Comparison of ENCODE assay signal across 11 cellular contexts in genomic region chr11:128709402-128709801, GRCh38. TPM values are rescaled to one million over a fixed set of nuclear protein-coding genes. Genes with fewer than 3 reads are reported as not detected.
A peak's percentile ranks its signal among the peaks of the same experiment; 100 is the strongest.
DNase-seq lines count a peak whose midpoint lies in the region; ATAC-seq lines count a peak whose summit lies in the region.
"Had no signal": no experiment of that assay in that cellular context is flagged by ENCODE, and none has a peak within 500 bp of the region (broad histone marks: within the 10 kb centered on the region; RNA-seq: fewer than 3 reads in every experiment).

No MANE protein-coding gene starts in this region.

- no peak overlapping the region for H3K9ac ChIP-seq in BLaER1 treated with 17β-estradiol and CSF1 and Interleukin-3, amounts not matched to agents 10 nM and 100 nM
- H3K9ac ChIP-seq: KMS-11 had no signal

- H4K20me1 ChIP-seq in BLaER1 treated with 17β-estradiol and CSF1 and Interleukin-3, amounts not matched to agents 10 nM and 100 nM = peaks cover 89 to 100% (median 100%) of the 10 kb centered on the region in 11 experiments

- no peak overlapping the region for H3K4me3 ChIP-seq in BLaER1 treated with 17β-estradiol and CSF1 and Interleukin-3, amounts not matched to agents 10 nM and 100 nM
- H3K4me3 ChIP-seq: lung had no signal

- H3K27me3 Mint-ChIP-seq in naive thymus-derived CD8-positive, alpha-beta T cell = no peaks in the 10 kb centered on the region

- H3K9me3 Mint-ChIP-seq in naive thymus-derived CD8-positive, alpha-beta T cell = no peaks in the 10 kb centered on the region

- H3K9me3 ChIP-seq in BLaER1 treated with 17β-estradiol and CSF1 and Interleukin-3, amounts not matched to agents 10 nM and 100 nM (replicated peaks in 1 of 11) = peaks cover 0 to 20% (median 0%) of the 10 kb centered on the region in 11 experiments; a peak in 9 of 22 replicates

- peaks cover 44 to 100% (median 97%) of the 10 kb centered on the region in 11 experiments for H3K36me3 ChIP-seq in BLaER1 treated with 17β-estradiol and CSF1 and Interleukin-3, amounts not matched to agents 10 nM and 100 nM

- H3K4me1 Mint-ChIP-seq in naive thymus-derived CD8-positive, alpha-beta T cell = peaks cover 65 to 97% (median 92%) of the 10 kb centered on the region in 4 donors

- POLR2A ChIA-PET in naive thymus-derived CD8-positive, alpha-beta T cell (lab: Charles Lee) = interaction anchor here (1.9 to 2.7 kb wide), 2 partner anchors 14 to 20 kb away, joined by 4 to 7 read pairs; no protein-coding TSS in a partner anchor

- peaks cover 96 to 100% (median 100%) of the 10 kb centered on the region in 10 experiments for H3K4me1 ChIP-seq in BLaER1 treated with 17β-estradiol and CSF1 and Interleukin-3, amounts not matched to agents 10 nM and 100 nM

- DNase-seq in NCI-H226 (peak; percentile 99), NCI-H82 treated with DMSO at 0.1 percent for 48 hours (lab: John Stamatoyannopoulos, UW; ENCODE audit: unreplicated experiment) (no peak), DMS79 treated with DMSO at 0.1 percent for 48 hours (lab: John Stamatoyannopoulos, UW) (no peak)
- DNase-seq in naive thymus-derived CD8-positive, alpha-beta T cell = no peak
- no peak for DNase-seq in central memory CD4-positive, alpha-beta T cell
- DNase-seq in effector CD4-positive, alpha-beta T cell = no peak
- DNase-seq: activated naive CD4-positive, alpha-beta T cell treated with anti-CD3 and anti-CD28 coated beads for 36 hours had no signal

- H3K27me3 ChIP-seq in BLaER1 treated with 17β-estradiol and CSF1 and Interleukin-3, amounts not matched to agents 10 nM and 100 nM = no peaks in the 10 kb centered on the region

- peak overlapping the region in 6 of 10 donors; percentile 1 to 47 (median 21) for H3K4me3 Mint-ChIP-seq in naive thymus-derived CD8-positive, alpha-beta T cell
- H3K4me3 Mint-ChIP-seq: activated naive CD4-positive, alpha-beta T cell treated with anti-CD3 and anti-CD28 coated beads for 36 hours had no signal

- ATAC-seq in esophagus mucosa = peak; percentile 32
- ATAC-seq in naive thymus-derived CD8-positive, alpha-beta T cell = no peak

- peak overlapping the region; percentile 2 to 89 (median 65) for H3K27ac Mint-ChIP-seq in naive thymus-derived CD8-positive, alpha-beta T cell
- H3K27ac Mint-ChIP-seq: activated naive CD4-positive, alpha-beta T cell treated with anti-CD3 and anti-CD28 coated beads for 36 hours had no signal

- H3K27ac ChIP-seq in BLaER1 treated with 17β-estradiol and CSF1 and Interleukin-3, amounts not matched to agents 10 nM and 100 nM = peak overlapping the region in 2 of 11 experiments; percentile 10 to 18; a peak in 2 of 22 replicates
- H3K27ac ChIP-seq: KMS-11 had no signal

- peak overlapping the region; percentile 16 to 100 (median 97); a peak in 20 of 22 replicates for H3K4me2 ChIP-seq in BLaER1 treated with 17β-estradiol and CSF1 and Interleukin-3, amounts not matched to agents 10 nM and 100 nM
- H3K4me2 ChIP-seq: KMS-11 had no signal

- H3K36me3 Mint-ChIP-seq in naive thymus-derived CD8-positive, alpha-beta T cell = peaks cover 0 to 29% (median 23%) of the 10 kb centered on the region in 3 donors

RNA-seq across cellular contexts. Expression of gene FLI1, which starts 15.5 kb away (rescaled TPM):
- total RNA-seq in esophagus mucosa = 2.1 TPM
- total RNA-seq in naive thymus-derived CD8-positive, alpha-beta T cell = 10 to 100 TPM; 87.7 to 87.9 TPM
- 10 to 100 TPM; 54.9 to 64.5 (median 58.7) TPM for polyA plus RNA-seq in naive thymus-derived CD8-positive, alpha-beta T cell

Comparison
In these comparisons a context has a peak if more than half of its experiments do, and no peak if none do; other contexts are left out.
1. RNA of gene FLI1, which starts 15.5 kb away (total RNA-seq): 87.7 to 87.9 TPM in naive thymus-derived CD8-positive, alpha-beta T cell; 2.1 TPM in esophagus mucosa (single experiment); every median in the first group is over 10 times any median in the second.